ENCODE assay signal across 19 cellular contexts in the genomic region with DNA sequence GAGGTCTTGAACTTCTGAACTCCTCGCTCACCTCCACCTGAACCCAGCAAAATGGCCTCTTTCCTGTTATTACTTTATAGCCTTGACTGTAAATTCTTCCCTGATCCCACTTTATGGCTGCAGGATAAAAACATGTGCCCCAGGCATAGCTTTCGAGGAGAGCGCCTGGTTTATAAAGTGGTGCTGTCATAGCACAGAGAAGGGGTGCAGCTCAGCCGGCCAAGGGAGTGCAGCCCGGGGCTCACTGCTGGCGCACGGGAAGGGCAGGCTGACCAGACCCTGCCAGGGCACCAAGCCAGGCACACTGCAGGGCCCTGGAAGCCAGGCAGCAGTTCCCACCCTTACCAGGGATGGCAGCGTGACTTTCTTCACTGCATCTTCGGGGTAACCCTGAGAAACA. TPM values are rescaled to one million over a fixed set of nuclear protein-coding genes. Genes with fewer than 3 reads are reported as not detected.
"Had no signal": no experiment of that assay in that cellular context is flagged by ENCODE, and none has a peak within 500 bp of the region (broad histone marks: within the 10 kb centered on the region; RNA-seq: fewer than 3 reads in every experiment).

No MANE protein-coding gene starts in this region.

- H3K36me3 ChIP-seq: ascending aorta, esophagus squamous epithelium, left ventricle myocardium inferior, ovary, thyroid gland, vagina had no signal

- H3K9me3 ChIP-seq: ascending aorta, esophagus squamous epithelium, left ventricle myocardium inferior, ovary, thyroid gland, vagina had no signal

- H3K27me3 ChIP-seq: ascending aorta, foreskin keratinocyte, ovary, thyroid gland, vagina had no signal

- H3K4me1 ChIP-seq: ascending aorta, esophagus squamous epithelium, foreskin keratinocyte, left ventricle myocardium inferior, thyroid gland, vagina had no signal

- H3K27ac ChIP-seq: ascending aorta, dorsolateral prefrontal cortex, esophagus squamous epithelium, foreskin keratinocyte, left ventricle myocardium inferior, ovary, thyroid gland, vagina had no signal

- FAIRE-seq: bronchial epithelial cell had no signal

- H3K4me3 ChIP-seq: ascending aorta, dorsolateral prefrontal cortex, esophagus squamous epithelium, left ventricle myocardium inferior, ovary, thyroid gland, vagina had no signal

- DNase-seq: activated CD4-positive, alpha-beta T cell treated with anti-CD3 and anti-CD28 coated beads for 1 hour; activated CD4-positive, alpha-beta T cell treated with anti-CD3 and anti-CD28 coated beads, Interleukin-2, amount 50 U/mL, for 48 hours; activated CD8-positive, alpha-beta memory T cell treated with anti-CD3 and anti-CD28 coated beads, Interleukin-2, amount 10 ng/mL, durations not matched to agents 7 days and 5 days; activated gamma-delta T cell; activated naive CD8-positive, alpha-beta T cell treated with anti-CD3 and anti-CD28 coated beads, Interleukin-2, amount 10 ng/mL, durations not matched to agents 7 days and 5 days; activated T-cell treated with anti-CD3 and anti-CD28 coated beads, Interleukin-2, amount 50 U/mL, for 24 hours; dorsolateral prefrontal cortex; esophagus squamous epithelium; foreskin keratinocyte; head of caudate nucleus; left ventricle myocardium inferior; mesenchymal stem cell; nephron progenitor cell; ovary; thyroid gland had no signal

RNA-seq across cellular contexts. Expression of gene ISX, which starts 50.9 kb away (rescaled TPM):
- total RNA-seq: activated CD8-positive, alpha-beta memory T cell treated with anti-CD3 and anti-CD28 coated beads, Interleukin-2, amount 10 ng/mL, durations not matched to agents 7 days and 5 days; activated naive CD8-positive, alpha-beta T cell treated with anti-CD3 and anti-CD28 coated beads, Interleukin-2, amount 10 ng/mL, durations not matched to agents 7 days and 5 days; ascending aorta; bronchial epithelial cell; chondrocyte; dorsolateral prefrontal cortex; esophagus squamous epithelium; foreskin keratinocyte; left ventricle myocardium inferior; thyroid gland; vagina had no signal
- polyA plus RNA-seq: foreskin keratinocyte, ovary had no signal
